Comparison of ENCODE assay signal across 14 cellular contexts in the genomic region with DNA sequence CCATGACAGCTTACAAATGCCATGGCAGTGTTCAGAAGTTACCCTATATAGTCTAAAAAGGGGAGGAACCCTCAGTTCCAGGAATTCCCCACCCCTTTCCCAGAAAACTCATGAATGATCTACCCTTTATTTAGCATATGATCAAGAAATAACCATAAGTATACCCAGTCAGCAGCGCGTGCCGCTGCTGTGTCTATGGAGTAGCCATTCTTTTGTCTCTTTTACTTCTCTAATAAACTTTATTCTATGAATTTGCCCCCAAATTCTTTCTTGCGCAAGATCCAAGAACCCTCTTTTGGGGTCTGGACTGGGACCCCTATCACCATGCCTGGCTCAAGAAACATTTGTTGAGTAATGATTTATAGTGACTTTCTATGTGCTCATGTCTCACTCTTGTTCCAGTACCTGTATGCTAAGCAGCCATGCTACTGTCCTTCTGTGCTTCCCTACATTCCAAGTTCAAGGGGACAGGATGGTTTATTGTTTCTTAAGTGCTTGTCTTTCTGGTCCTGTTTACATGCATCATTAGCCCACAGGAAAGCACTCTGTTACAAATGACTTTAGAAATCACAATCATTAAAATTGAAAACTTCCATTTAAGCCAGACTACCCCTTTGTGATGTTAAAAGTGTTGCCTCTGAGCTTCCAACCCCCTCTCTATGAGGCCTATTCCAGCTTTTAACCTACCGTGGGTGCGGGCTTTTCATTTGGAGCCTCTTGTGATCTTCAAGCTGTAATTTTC.
DNase-seq lines count a peak whose midpoint lies in the region; TF ChIP-seq lines count a peak whose summit lies in the region.
"Had no signal": no experiment of that assay in that cellular context is flagged by ENCODE, and none has a peak within 500 bp of the region (broad histone marks: within the 10 kb centered on the region; RNA-seq: fewer than 3 reads in every experiment).

No MANE protein-coding gene starts in this region.

- H3K79me2 ChIP-seq in H9 (ENCODE audit: insufficient read depth, low read length), result no peaks in the 10 kb centered on the region

- no peaks in the 10 kb centered on the region for H4K20me1 ChIP-seq in H9 (ENCODE audit: control insufficient read depth, insufficient read depth, insufficient read length)

- no peak overlapping the region for H3K56ac ChIP-seq in H9 (ENCODE audit: insufficient read length, low read depth, low read length)

- no peak overlapping the region for H2BK15ac ChIP-seq in H9 (ENCODE audit: low read depth, low read length)

- H4K91ac ChIP-seq in H9 (ENCODE audit: insufficient read length, low read depth, low read length), result no peak overlapping the region

- no peak overlapping the region for H2BK12ac ChIP-seq in H9 (ENCODE audit: insufficient read length, low read depth, low read length)

- CTCF ChIA-PET in activated naive CD4-positive, alpha-beta T cell treated with anti-CD3 and anti-CD28 coated beads for 36 hours (lab: Charles Lee), result no interaction called here

- no peak for TF ChIP-seq CTCF in H9 (conservative IDR thresholded peaks at IDR 0.05)
- no peak for TF ChIP-seq CTCF in endothelial cell (IDR thresholded peaks at IDR 0.05; ENCODE audit: unreplicated experiment)
- no peak for TF ChIP-seq CTCF in mesothelial cell of epicardium (IDR thresholded peaks at IDR 0.05; ENCODE audit: unreplicated experiment)
- TF ChIP-seq CTCF in suprapubic skin (IDR thresholded peaks at IDR 0.05), result no peak
- no peak for TF ChIP-seq CTCF in progenitor cell of endocrine pancreas (IDR thresholded peaks at IDR 0.05; ENCODE audit: unreplicated experiment)

- no peak overlapping the region for H2BK20ac ChIP-seq in H9 (ENCODE audit: low read depth, low read length, poor library complexity, severe bottlenecking)

- H3K9me3 Mint-ChIP-seq in H9, result peaks cover 24 to 31% of the 10 kb centered on the region in 2 experiments
- H3K9me3 Mint-ChIP-seq in endothelial cell (ENCODE audit: unreplicated experiment), result no peaks in the 10 kb centered on the region
- peaks cover 37% of the 10 kb centered on the region for H3K9me3 Mint-ChIP-seq in mesothelial cell of epicardium
- peaks cover 5% of the 10 kb centered on the region for H3K9me3 Mint-ChIP-seq in activated naive CD4-positive, alpha-beta T cell treated with anti-CD3 and anti-CD28 coated beads for 36 hours
- peaks cover 19% of the 10 kb centered on the region for H3K9me3 Mint-ChIP-seq in progenitor cell of endocrine pancreas (ENCODE audit: low read depth)

- no peak overlapping the region for H4K5ac ChIP-seq in H9 (ENCODE audit: insufficient read length, low read depth, low read length)

- H2AK5ac ChIP-seq in H9 (ENCODE audit: insufficient read length, low read length), result peak overlapping the region; percentile 51

- no peak for TF ChIP-seq EP300 in suprapubic skin (IDR thresholded peaks at IDR 0.05)

- TF ChIP-seq POLR2A in suprapubic skin (IDR thresholded peaks at IDR 0.05), result no peak

- H2BK120ac ChIP-seq in H9 (ENCODE audit: low read depth, low read length, poor library complexity, severe bottlenecking), result no peak overlapping the region

- no peak overlapping the region for H4K8ac ChIP-seq in H9 (replicated peaks; ENCODE audit: insufficient read length, low read depth, low read length)

- H3K27me3 Mint-ChIP-seq in H9 (ENCODE audit: low read depth) (no peaks in the 10 kb centered on the region), endothelial cell (ENCODE audit: unreplicated experiment) (no peaks in the 10 kb centered on the region), mesothelial cell of epicardium (ENCODE audit: low read depth) (no peaks in the 10 kb centered on the region), progenitor cell of endocrine pancreas (no peaks in the 10 kb centered on the region)
- H3K27me3 Mint-ChIP-seq in activated naive CD4-positive, alpha-beta T cell treated with anti-CD3 and anti-CD28 coated beads for 36 hours (ENCODE audit: low read depth), result no peaks in the 10 kb centered on the region

- peak overlapping the region; percentile 3 for H2BK5ac ChIP-seq in H9 (ENCODE audit: insufficient read length, low read length)

- H3K27ac Mint-ChIP-seq in H9 (peak overlapping the region; percentile 91 to 99 (median 94)), endothelial cell (ENCODE audit: unreplicated experiment) (peak overlapping the region; percentile 70), mesothelial cell of epicardium (peak overlapping the region; percentile 48), progenitor cell of endocrine pancreas (no peak overlapping the region)
- no peak overlapping the region for H3K27ac Mint-ChIP-seq in activated naive CD4-positive, alpha-beta T cell treated with anti-CD3 and anti-CD28 coated beads for 36 hours

- no peak overlapping the region for H3K9ac ChIP-seq in H9 (ENCODE audit: extremely low read depth, insufficient read length, low read length)
- H3K9ac ChIP-seq: GM23248 had no signal

- no peak overlapping the region; the same call in 1 of the 2 replicates for H3K4ac ChIP-seq in H9 (ENCODE audit: low read depth, low read length)

- H3K18ac ChIP-seq in H9 (ENCODE audit: insufficient read length, low read depth, low read length), result no peak overlapping the region

- H3K23ac ChIP-seq in H9 (ENCODE audit: insufficient read length, low read depth, low read length), result no peak overlapping the region

- H3K9me3 ChIP-seq in H9 (ENCODE audit: control insufficient read depth, low read depth, low read length), result peaks cover 5% of the 10 kb centered on the region
- H3K9me3 ChIP-seq in suprapubic skin, result no peaks in the 10 kb centered on the region
- H3K9me3 ChIP-seq: Caco-2 had no signal

- H3K27me3 ChIP-seq in H9 (ENCODE audit: insufficient read depth, low read length), result no peaks in the 10 kb centered on the region
- H3K27me3 ChIP-seq in suprapubic skin, result no peaks in the 10 kb centered on the region

- H3K36me3 Mint-ChIP-seq in H9 (ENCODE audit: insufficient read depth in 1 of 3, low read depth in 3 of 3) (peaks cover 73 to 79% (median 77%) of the 10 kb centered on the region in 3 experiments), endothelial cell (ENCODE audit: low read depth, unreplicated experiment) (peaks cover 34% of the 10 kb centered on the region), mesothelial cell of epicardium (peaks cover 68% of the 10 kb centered on the region), progenitor cell of endocrine pancreas (ENCODE audit: insufficient read depth) (peaks cover 58% of the 10 kb centered on the region)
- H3K36me3 Mint-ChIP-seq in activated naive CD4-positive, alpha-beta T cell treated with anti-CD3 and anti-CD28 coated beads for 36 hours (ENCODE audit: low read depth), result peaks cover 3% of the 10 kb centered on the region

- H3K4me3 Mint-ChIP-seq in H9 (peak overlapping the region in 1 of 2 experiments; percentile 64; a peak in 3 of 5 replicates), endothelial cell (ENCODE audit: unreplicated experiment) (peak overlapping the region; percentile 25), mesothelial cell of epicardium (no peak overlapping the region), progenitor cell of endocrine pancreas (ENCODE audit: low read depth) (no peak overlapping the region)
- H3K4me3 Mint-ChIP-seq in activated naive CD4-positive, alpha-beta T cell treated with anti-CD3 and anti-CD28 coated beads for 36 hours, result no peak overlapping the region

- no peaks in the 10 kb centered on the region for H3K79me1 ChIP-seq in H9 (ENCODE audit: insufficient read depth, low read depth, low read length, poor library complexity, severe bottlenecking)

- H3K36me3 ChIP-seq in suprapubic skin, result no peaks in the 10 kb centered on the region

- H3K4me1 Mint-ChIP-seq in H9 (peaks cover 37 to 48% of the 10 kb centered on the region in 2 experiments), endothelial cell (ENCODE audit: unreplicated experiment) (peaks cover 12% of the 10 kb centered on the region), mesothelial cell of epicardium (no peaks in the 10 kb centered on the region), progenitor cell of endocrine pancreas (ENCODE audit: low read depth) (peaks cover 28% of the 10 kb centered on the region)
- H3K4me1 Mint-ChIP-seq in activated naive CD4-positive, alpha-beta T cell treated with anti-CD3 and anti-CD28 coated beads for 36 hours (ENCODE audit: low read depth), result no peaks in the 10 kb centered on the region

- H3T11ph ChIP-seq in H9 (ENCODE audit: low read length), result no peak overlapping the region

- H3K4me2 ChIP-seq in H9 (ENCODE audit: insufficient read depth, insufficient read length, low read length), result peak overlapping the region; percentile 41

- no peak overlapping the region for H3K4me3 ChIP-seq in suprapubic skin
- H3K4me3 ChIP-seq: GM12878, GM23248 had no signal

- H3K4me1 ChIP-seq in H9 (ENCODE audit: insufficient read depth, low read length), result peaks cover 14% of the 10 kb centered on the region; the same call in 1 of the 2 replicates
- H3K4me1 ChIP-seq in suprapubic skin, result no peaks in the 10 kb centered on the region

- H3K23me2 ChIP-seq in H9 (ENCODE audit: insufficient read length, low read depth, low read length, poor library complexity, severe bottlenecking), result no peaks in the 10 kb centered on the region

- intact Hi-C loops in activated naive CD4-positive, alpha-beta T cell treated with anti-CD3 and anti-CD28 coated beads for 36 hours (cut with micrococcal nuclease), result no loop called here

- DNase-seq in H9, result peak; percentile 53
- peak; percentile 21 for DNase-seq in NCI-H345 (lab: John Stamatoyannopoulos, UW)
- DNase-seq in endothelial cell (ENCODE audit: low spot score), result no peak
- no peak for DNase-seq in mesothelial cell of epicardium (ENCODE audit: low spot score in 2 of 2, unreplicated experiment in 2 of 2)
- no peak for DNase-seq in suprapubic skin (ENCODE audit: low spot score in 2 of 2)
- no peak for DNase-seq in activated naive CD4-positive, alpha-beta T cell treated with anti-CD3 and anti-CD28 coated beads for 36 hours
- DNase-seq in progenitor cell of endocrine pancreas (ENCODE audit: low spot score, unreplicated experiment), result no peak
- DNase-seq: AML-193, Caco-2, GM23248, NCI-H1417 treated with DMSO at 0.1 percent for 48 hours, NCI-H2029 treated with DMSO at 0.1 percent for 48 hours, NCI-H526 had no signal

- H3K14ac ChIP-seq in H9 (ENCODE audit: insufficient read depth, low read length), result no peak overlapping the region

- no CpG with 5 or more reads among the region's 6 CpGs for WGBS in H9 (ENCODE audit: extremely low coverage, insufficient read length, low lambda C conversion rate)
- 83% methylated on average over 6 of the region's 6 CpGs for WGBS in suprapubic skin

- H2AFZ ChIP-seq in H9 (ENCODE audit: low read length), result no peak overlapping the region
- H2AFZ ChIP-seq: GM23248 had no signal

- H3K27ac ChIP-seq in H9 (ENCODE audit: insufficient read length, low read depth, low read length), result peak overlapping the region; percentile 92
- H3K27ac ChIP-seq in suprapubic skin, result no peak overlapping the region
- H3K27ac ChIP-seq: GM23248 had no signal

Comparison
In these comparisons a context has a peak if more than half of its experiments do, and no peak if none do; other contexts are left out.
1. DNase-seq: peak in H9 (single experiment) and NCI-H345 (single experiment); none in endothelial cell (single experiment), mesothelial cell of epicardium (0 of 2), suprapubic skin (0 of 2), activated naive CD4-positive, alpha-beta T cell treated with anti-CD3 and anti-CD28 coated beads for 36 hours (single experiment) and progenitor cell of endocrine pancreas (single experiment).
2. H3K27ac Mint-ChIP-seq: peak in H9 (3 of 3), endothelial cell (single experiment) and mesothelial cell of epicardium (single experiment); none in activated naive CD4-positive, alpha-beta T cell treated with anti-CD3 and anti-CD28 coated beads for 36 hours (single experiment) and progenitor cell of endocrine pancreas (single experiment).